In genomic region chr22:44360686-44361381, GRCh38 we compare ENCODE assay signal across 9 cellular contexts.
DNase-seq lines count a peak whose midpoint lies in the region; ATAC-seq lines count a peak whose summit lies in the region.
"Had no signal": no experiment of that assay in that cellular context is flagged by ENCODE, and none has a peak within 500 bp of the region (broad histone marks: within the 10 kb centered on the region; RNA-seq: fewer than 3 reads in every experiment).

No MANE protein-coding gene starts in this region.

- H3K4me1 ChIP-seq in muscle layer of colon (ENCODE audit: insufficient read depth, low read length), result peaks cover 78% of the 10 kb centered on the region

- no peaks in the 10 kb centered on the region for H3K9me3 ChIP-seq in muscle layer of colon (ENCODE audit: low read length)

- peak; percentile 82 for DNase-seq in ACHN
- DNase-seq in NCI-H2196 treated with DMSO at 0.1 percent for 48 hours (lab: John Stamatoyannopoulos, UW; ENCODE audit: unreplicated experiment), result peak; percentile 48
- peak; percentile 40 for DNase-seq in epidermal melanocyte (ENCODE audit: insufficient read length, low spot score)
- DNase-seq in DMS53 treated with DMSO at 0.1 percent for 48 hours (lab: John Stamatoyannopoulos, UW; ENCODE audit: unreplicated experiment), result no peak
- DNase-seq in NK-92 treated with Interleukin-12 subunit alpha and Interleukin-12 subunit beta, amount 100 ng/mL, for 24 hours (lab: John Stamatoyannopoulos, UW), result no peak
- DNase-seq: CD4-positive, CD25-positive, alpha-beta regulatory T cell had no signal

- H3K36me3 ChIP-seq in muscle layer of colon (ENCODE audit: insufficient read depth, low read length), result no peaks in the 10 kb centered on the region

- H3K9ac ChIP-seq in muscle layer of colon (ENCODE audit: low read length), result no peak overlapping the region

- H3K27ac ChIP-seq in muscle layer of colon (ENCODE audit: low read depth, low read length), result peak overlapping the region; percentile 85

- ATAC-seq in HG02642 (IDR thresholded peaks at IDR 0.05; ENCODE audit: poor library complexity, unreplicated experiment), result no peak
- ATAC-seq in GM21447 (IDR thresholded peaks at IDR 0.05; ENCODE audit: unreplicated experiment), result no peak

- in situ Hi-C loops in ACHN (cut with HindIII; ENCODE audit: low pct_ligation_motif_present, low pct_unique_long_range_greater_than_20kb, low sequenced_read_pairs), result no loop called here

- H3K4me3 ChIP-seq in muscle layer of colon (ENCODE audit: low read depth in 1 of 2, low read length in 2 of 2), result no peak overlapping the region

- no peaks in the 10 kb centered on the region for H3K27me3 ChIP-seq in muscle layer of colon (ENCODE audit: control insufficient read depth in 1 of 2, insufficient read depth in 2 of 2, low read length in 2 of 2)

Comparison
In these comparisons a context has a peak if more than half of its experiments do, and no peak if none do; other contexts are left out.
1. DNase-seq: peak in ACHN (single experiment), NCI-H2196 treated with DMSO at 0.1 percent for 48 hours (single experiment) and epidermal melanocyte (single experiment); none in DMS53 treated with DMSO at 0.1 percent for 48 hours (single experiment) and NK-92 treated with Interleukin-12 subunit alpha and Interleukin-12 subunit beta, amount 100 ng/mL, for 24 hours (single experiment).